Comparison of ENCODE assay signal across 8 cellular contexts in the genomic region with DNA sequence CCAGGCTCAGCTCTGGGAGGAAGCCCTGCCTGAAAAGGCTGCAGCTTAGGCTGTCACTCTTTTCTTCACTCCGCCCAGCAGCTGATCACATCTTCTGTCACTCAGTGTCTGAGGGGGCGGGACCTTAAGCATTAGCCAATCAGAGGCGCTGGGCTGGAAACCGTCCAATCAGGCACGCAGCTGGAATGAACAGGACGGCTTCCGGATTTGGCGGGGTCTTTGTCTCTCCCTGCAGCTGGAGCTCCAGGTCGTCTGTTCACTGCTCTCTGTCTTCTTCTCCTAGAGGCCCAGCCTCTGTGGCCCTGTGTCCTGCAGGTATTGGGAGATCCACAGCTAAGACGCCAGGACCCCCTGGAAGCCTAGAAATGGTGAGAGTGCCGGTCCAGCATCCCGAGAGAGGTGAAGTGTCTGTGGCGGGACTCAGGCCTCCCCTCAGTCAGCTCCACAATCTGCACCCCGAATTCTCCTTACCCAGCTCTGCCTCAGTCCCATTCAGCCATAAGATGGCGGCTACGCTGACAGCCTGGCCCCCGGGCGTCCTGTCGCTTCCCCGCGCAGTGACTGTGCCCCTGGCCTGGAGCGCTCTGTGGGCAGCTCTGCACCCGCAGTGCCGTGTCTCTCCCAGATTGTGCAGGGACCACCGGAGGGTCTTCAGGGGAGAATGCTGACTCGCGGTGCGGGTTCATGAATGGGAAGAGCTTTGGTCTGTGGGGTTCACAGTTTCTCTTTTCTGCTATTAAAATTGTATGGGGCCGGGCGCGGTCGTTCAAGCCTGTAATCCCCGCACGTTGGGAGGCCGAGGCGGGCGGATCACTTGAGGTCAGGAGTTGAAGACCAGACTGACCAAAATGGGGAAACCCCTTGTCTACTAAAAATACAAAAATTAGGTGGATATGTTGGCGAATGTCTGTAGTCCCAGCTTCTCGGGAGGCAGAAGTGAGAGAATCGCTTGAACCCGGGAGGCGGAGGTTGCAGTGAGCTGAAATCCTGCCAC. TPM values are rescaled to one million over a fixed set of nuclear protein-coding genes. Genes with fewer than 3 reads are reported as not detected.
DNase-seq lines count a peak whose midpoint lies in the region; ATAC-seq and TF ChIP-seq lines count a peak whose summit lies in the region.

A gene (plus strand): TSS at position 222 of the 994 bp plus-strand sequence. CDS start 144 bp downstream, at position 366.

- H3K36me3 ChIP-seq in right atrium auricular region (no peaks in the 10 kb centered on the region), psoas muscle (ENCODE audit: insufficient read depth in 1 of 2, low read depth in 1 of 2) (no peaks in the 10 kb centered on the region), uterus (no peaks in the 10 kb centered on the region)

- intact Hi-C loops in psoas muscle (cut with DNase I) (loop anchor here in 1 of 2 donors (10.0 kb wide), 2 partner anchors 112 to 212 kb away; a partner anchor contains a TSS), uterus (cut with DNase I; ENCODE audit: low total_unique reads) (no loop called here)

- H3K27me3 ChIP-seq in right atrium auricular region (no peaks in the 10 kb centered on the region), psoas muscle (ENCODE audit: insufficient read depth in 3 of 3, low read length in 2 of 3) (no peaks in the 10 kb centered on the region), uterus (no peaks in the 10 kb centered on the region)

- H3K4me3 ChIP-seq in HFF-Myc (replicated peaks; ENCODE audit: low read depth, low read length) (peak within 1 kb of the TSS; percentile 68), right atrium auricular region (peak within 1 kb of the TSS; percentile 74 to 79), psoas muscle (peak within 1 kb of the TSS; percentile 93), uterus (peak within 1 kb of the TSS; percentile 58 to 72)

- peak in 1 of 2 donors; percentile 54 for TF ChIP-seq POLR2A in uterus (IDR thresholded peaks at IDR 0.05)

- H3K4me1 ChIP-seq in right atrium auricular region (peaks cover 0 to 6% of the 10 kb centered on the region in 2 donors), psoas muscle (no peaks in the 10 kb centered on the region), uterus (no peaks in the 10 kb centered on the region)

- peak; percentile 94 for DNase-seq in GM04504 (ENCODE audit: low read depth)
- peak; percentile 87 for DNase-seq in HFF-Myc (ENCODE audit: extremely low read depth, low read depth)
- peak; percentile 93 for DNase-seq in NCI-H1092 treated with DMSO at 0.1 percent for 48 hours (lab: John Stamatoyannopoulos, UW)
- DNase-seq in T-helper 1 cell, result peak; percentile 81 to 95 (median 87)
- peak; percentile 69 to 100 (median 94) for DNase-seq in amygdala (lab: John Stamatoyannopoulos, UW)
- peak; percentile 99 for DNase-seq in right atrium auricular region (ENCODE audit: low spot score)
- DNase-seq in psoas muscle, result peak; percentile 95 to 97
- DNase-seq in uterus, result peak; percentile 97

- 2% methylated on average over 42 of the region's 42 CpGs for WGBS in psoas muscle, 3 donors

- H3K27ac ChIP-seq in right atrium auricular region (peak within 1 kb of the TSS in 1 of 2 donors; percentile 50), psoas muscle (no peak within 1 kb of the TSS), uterus (peak within 1 kb of the TSS; percentile 58 to 69)

- H3K9me3 ChIP-seq in right atrium auricular region (no peaks in the 10 kb centered on the region), psoas muscle (no peaks in the 10 kb centered on the region), uterus (no peaks in the 10 kb centered on the region)

- peak; percentile 100 for ATAC-seq in psoas muscle

- TF ChIP-seq CTCF in HFF-Myc (IDR thresholded peaks at IDR 0.05; ENCODE audit: low read depth, low read length, missing control alignments), result no peak
- TF ChIP-seq CTCF in right atrium auricular region (IDR thresholded peaks at IDR 0.05), result no peak
- no peak for TF ChIP-seq CTCF in psoas muscle (IDR thresholded peaks at IDR 0.05)
- no peak for TF ChIP-seq CTCF in uterus (IDR thresholded peaks at IDR 0.05)

RNA-seq across cellular contexts. Expression of the gene that starts here (rescaled TPM):
- total RNA-seq in right atrium auricular region (1 to 10 TPM in 1 of 2 donors, under 1 TPM in 1; 0.67 to 2.3 TPM), psoas muscle (1 to 10 TPM in 1 of 4 donors, under 1 TPM in 3; 0.39 to 1.1 (median 0.64) TPM), uterus (10 to 100 TPM in 3 of 4 donors, 1 to 10 TPM in 1; 6.2 to 15.3 (median 13.0) TPM)
- polyA plus RNA-seq in psoas muscle, result 1 to 10 TPM in 1 of 3 donors, under 1 TPM in 2; 0.31 to 3.0 (median 0.34) TPM
